Comparison of ENCODE assay signal across 11 cellular contexts in genomic region chr1:68974447-68974846, GRCh38.
"Had no signal": no experiment of that assay in that cellular context is flagged by ENCODE, and none has a peak within 500 bp of the region (broad histone marks: within the 10 kb centered on the region; RNA-seq: fewer than 3 reads in every experiment).

No MANE protein-coding gene starts in this region.

- H3K4me3 ChIP-seq: breast epithelium, esophagus squamous epithelium, right atrium auricular region, SK-N-MC, skin epidermis, transverse colon had no signal

- ATAC-seq: left lobe of liver had no signal

- H3K9me3 ChIP-seq: breast epithelium, esophagus squamous epithelium, neutrophil, right atrium auricular region, transverse colon had no signal

- H3K4me1 Mint-ChIP-seq: activated naive CD4-positive, alpha-beta T cell treated with anti-CD3 and anti-CD28 coated beads, Interleukin-2, amount 10 ng/mL, durations not matched to agents 7 days and 5 days; memory B cell had no signal

- H3K27ac Mint-ChIP-seq: activated naive CD4-positive, alpha-beta T cell treated with anti-CD3 and anti-CD28 coated beads, Interleukin-2, amount 10 ng/mL, durations not matched to agents 7 days and 5 days; activated T-helper 2 cell treated with anti-CD3 and anti-CD28 coated beads, Interferon-gamma antibody, Interleukin-2, Interleukin-4, amounts not matched to agents 10 μg/mL and 5 μg/mL and 100 μg/mL, durations not matched to agents 14 hours and 24 hours and 36 hours; memory B cell had no signal

- H3K4me1 ChIP-seq: breast epithelium, esophagus squamous epithelium had no signal

- H3K27me3 Mint-ChIP-seq: activated naive CD4-positive, alpha-beta T cell treated with anti-CD3 and anti-CD28 coated beads, Interleukin-2, amount 10 ng/mL, durations not matched to agents 7 days and 5 days; memory B cell had no signal

- H3K9me3 Mint-ChIP-seq: activated naive CD4-positive, alpha-beta T cell treated with anti-CD3 and anti-CD28 coated beads, Interleukin-2, amount 10 ng/mL, durations not matched to agents 7 days and 5 days; activated T-helper 2 cell treated with anti-CD3 and anti-CD28 coated beads, Interferon-gamma antibody, Interleukin-2, Interleukin-4, amounts not matched to agents 10 μg/mL and 5 μg/mL and 100 μg/mL, durations not matched to agents 14 hours and 24 hours and 36 hours; memory B cell had no signal

- H3K27me3 ChIP-seq: breast epithelium, esophagus squamous epithelium, neutrophil, right atrium auricular region, transverse colon had no signal

- H3K36me3 ChIP-seq: breast epithelium, esophagus squamous epithelium, neutrophil, right atrium auricular region, transverse colon had no signal

- DNase-seq: activated naive CD4-positive, alpha-beta T cell treated with anti-CD3 and anti-CD28 coated beads, Interleukin-2, amount 10 ng/mL, durations not matched to agents 7 days and 5 days; esophagus squamous epithelium; transverse colon had no signal

- H3K27ac ChIP-seq: esophagus squamous epithelium, neutrophil, right atrium auricular region, SK-N-MC, skin epidermis had no signal

- H3K4me3 Mint-ChIP-seq: activated naive CD4-positive, alpha-beta T cell treated with anti-CD3 and anti-CD28 coated beads, Interleukin-2, amount 10 ng/mL, durations not matched to agents 7 days and 5 days; memory B cell had no signal

- H3K36me3 Mint-ChIP-seq: activated naive CD4-positive, alpha-beta T cell treated with anti-CD3 and anti-CD28 coated beads, Interleukin-2, amount 10 ng/mL, durations not matched to agents 7 days and 5 days; memory B cell had no signal
